ENCODE assay signal across 20 cellular contexts in the genomic region with DNA sequence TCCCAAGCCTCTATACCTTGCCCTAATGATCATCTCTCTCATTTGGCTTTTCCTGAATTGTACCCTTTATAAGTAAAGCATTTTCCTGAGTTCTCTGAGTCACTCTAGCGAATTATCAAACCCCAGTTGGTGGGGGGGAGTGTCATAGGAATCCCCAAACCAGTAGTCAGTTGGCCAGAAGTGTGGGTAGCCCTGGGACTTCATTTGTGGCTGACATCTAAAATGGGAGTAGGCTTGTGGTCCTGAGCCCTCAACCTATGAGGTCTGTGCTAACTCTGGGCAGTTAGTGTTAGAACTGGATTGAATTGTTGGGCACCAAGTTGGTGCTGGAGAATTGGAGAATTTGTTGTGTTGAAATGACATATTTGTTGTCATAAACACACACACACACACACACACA.
"Had no signal": no experiment of that assay in that cellular context is flagged by ENCODE, and none has a peak within 500 bp of the region (broad histone marks: within the 10 kb centered on the region; RNA-seq: fewer than 3 reads in every experiment).

No MANE protein-coding gene starts in this region.

- H3K27ac ChIP-seq: KMS-11, SJSA1, SK-N-MC had no signal

- H3K9ac ChIP-seq: KMS-11 had no signal

- H3K27me3 ChIP-seq: SJSA1 had no signal

- H3K4me2 ChIP-seq: KMS-11 had no signal

- H3K4me3 ChIP-seq: SJSA1, SK-N-MC had no signal

- DNase-seq: Kasumi-1, MM.1S, NCI-H1092 treated with DMSO at 0.1 percent for 48 hours, NCI-H1436, NCI-H187, NCI-H2029, NCI-H2081 treated with DMSO at 0.1 percent for 48 hours, NCI-H2171, NCI-H226, NCI-H446, NCI-H510A, NCI-H524 treated with DMSO at 0.1 percent for 48 hours, NCI-H69, NCI-H774, Right ventricle myocardium superior, RPMI8226, SIG-M5 had no signal
